17 cellular contexts compared by ENCODE assay signal in the genomic region with DNA sequence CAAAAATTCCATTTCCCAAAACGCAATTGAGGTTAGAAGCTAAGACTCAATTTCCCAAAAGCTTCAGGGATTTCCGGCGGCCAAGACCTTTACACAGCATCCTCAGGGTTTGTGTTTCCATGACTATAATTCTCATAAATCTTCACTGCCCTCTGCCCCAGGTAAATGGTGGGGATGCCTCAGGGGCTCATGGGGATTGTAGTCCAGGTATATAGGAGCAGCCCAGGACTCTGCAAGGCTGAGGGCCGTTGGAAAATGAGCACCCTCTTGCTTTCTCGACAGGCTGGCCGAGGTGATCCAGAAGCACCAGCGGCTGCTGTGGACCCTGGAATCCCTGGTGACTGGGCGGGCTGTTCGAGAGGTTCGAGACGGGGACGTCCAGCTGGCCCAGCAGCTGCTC. TPM values are rescaled to one million over a fixed set of nuclear protein-coding genes. Genes with fewer than 3 reads are reported as not detected.
DNase-seq lines count a peak whose midpoint lies in the region; ATAC-seq, FAIRE-seq and TF ChIP-seq lines count a peak whose summit lies in the region.
"Had no signal": no experiment of that assay in that cellular context is flagged by ENCODE, and none has a peak within 500 bp of the region (broad histone marks: within the 10 kb centered on the region; RNA-seq: fewer than 3 reads in every experiment).

No MANE protein-coding gene starts in this region.

- H3K4me2 ChIP-seq in BLaER1: peak overlapping the region; percentile 84
- no peak overlapping the region for H3K4me2 ChIP-seq in GM23338

- ATAC-seq in GM23338 (peak; percentile 42), T-helper 17 cell (no peak)
- ATAC-seq: CD8-positive, alpha-beta T cell had no signal

- H3K36me3 Mint-ChIP-seq in GM23338 (ENCODE audit: low read depth): peaks cover 38% of the 10 kb centered on the region
- no peaks in the 10 kb centered on the region for H3K36me3 Mint-ChIP-seq in T-helper 17 cell (ENCODE audit: low read depth)

- H2AFZ ChIP-seq in GM23338: no peak overlapping the region

- H3K4me3 ChIP-seq in BLaER1: no peak overlapping the region
- no peak overlapping the region for H3K4me3 ChIP-seq in GM23338
- no peak overlapping the region for H3K4me3 ChIP-seq in kidney (ENCODE audit: low read length in 2 of 2)

- no peaks in the 10 kb centered on the region for H4K20me1 ChIP-seq in BLaER1
- no peaks in the 10 kb centered on the region for H4K20me1 ChIP-seq in GM23338 (replicated peaks; ENCODE audit: insufficient read depth)

- 0 out of 2 replicates have a peak, but pooled peaks cover 2% of the 10 kb centered on the region for H3F3A ChIP-seq in GM23338 (replicated peaks; ENCODE audit: low read depth)

- no peaks in the 10 kb centered on the region for H3K9me3 Mint-ChIP-seq in GM23338
- H3K9me3 Mint-ChIP-seq: CD8-positive, alpha-beta T cell had no signal

- H3K27me3 Mint-ChIP-seq in GM23338 (ENCODE audit: insufficient read depth, low read depth, poor library complexity) (peaks cover 7% of the 10 kb centered on the region), T-helper 17 cell (no peaks in the 10 kb centered on the region)

- intact Hi-C loops in kidney (cut with DNase I): no loop called here

- FAIRE-seq in kidney (lab: Jason Lieb, UNC): no peak
- FAIRE-seq: H54 had no signal

- no peaks in the 10 kb centered on the region for H3K27me3 ChIP-seq in BLaER1
- no peaks in the 10 kb centered on the region for H3K27me3 ChIP-seq in GM23338 (ENCODE audit: insufficient read depth)

- TF ChIP-seq CTCF in GM23338 (conservative IDR thresholded peaks at IDR 0.05; ENCODE audit: low read depth in 2 of 2): no peak
- no peak for TF ChIP-seq CTCF in kidney (IDR thresholded peaks at IDR 0.05; ENCODE audit: borderline replicate concordance, extremely low read depth, insufficient read depth)

- no peaks in the 10 kb centered on the region for H3K9me2 ChIP-seq in GM23338 (ENCODE audit: insufficient read depth)

- H3K9ac ChIP-seq in BLaER1 (no peak overlapping the region), kidney (ENCODE audit: low read length in 2 of 2) (no peak overlapping the region)

- H3K36me3 ChIP-seq in BLaER1 (peaks cover 52% of the 10 kb centered on the region), GM23338 (ENCODE audit: insufficient read depth) (no peaks in the 10 kb centered on the region), kidney (ENCODE audit: control insufficient read depth in 1 of 2, insufficient read depth in 2 of 2, low read length in 2 of 2) (no peaks in the 10 kb centered on the region)

- H3K4me3 Mint-ChIP-seq in GM23338 (no peak overlapping the region), T-helper 17 cell (no peak overlapping the region)
- H3K4me3 Mint-ChIP-seq: CD8-positive, alpha-beta T cell had no signal

- H3K27ac ChIP-seq in BLaER1 (peak overlapping the region; percentile 77), GM23338 (ENCODE audit: low read depth) (no peak overlapping the region), kidney (ENCODE audit: low read depth in 2 of 2, low read length in 2 of 2) (no peak overlapping the region)

- no peak overlapping the region for H3K27ac Mint-ChIP-seq in GM23338
- peak overlapping the region; percentile 90 for H3K27ac Mint-ChIP-seq in T-helper 17 cell
- H3K27ac Mint-ChIP-seq: CD8-positive, alpha-beta T cell had no signal

- H3K9me3 ChIP-seq in BLaER1 (no peaks in the 10 kb centered on the region), T-helper 17 cell (ENCODE audit: control insufficient read depth, low read length, poor library complexity, severe bottlenecking) (no peaks in the 10 kb centered on the region), kidney (ENCODE audit: control insufficient read depth in 1 of 2, low read length in 2 of 2) (no peaks in the 10 kb centered on the region)

- H3K4me1 ChIP-seq in BLaER1: peaks cover 37% of the 10 kb centered on the region
- 0 out of 2 replicates have a peak, but pooled peaks cover under 1% of the 10 kb centered on the region for H3K4me1 ChIP-seq in GM23338 (ENCODE audit: insufficient read depth)
- H3K4me1 ChIP-seq in kidney (ENCODE audit: control insufficient read depth in 1 of 2, insufficient read depth in 1 of 2, low read depth in 1 of 2, low read length in 2 of 2): no peaks in the 10 kb centered on the region

- H3K4me1 Mint-ChIP-seq in GM23338: no peaks in the 10 kb centered on the region
- H3K4me1 Mint-ChIP-seq in T-helper 17 cell: peaks cover 13% of the 10 kb centered on the region

- H3K79me2 ChIP-seq in GM23338 (replicated peaks; ENCODE audit: insufficient read depth): peaks cover 15% of the 10 kb centered on the region

- DNase-seq in GM23338 (ENCODE audit: low spot score) (no peak), T-helper 17 cell (no peak), islet precursor cell (peak; percentile 48), kidney (no peak), GM19240 (ENCODE audit: insufficient read length, low spot score) (no peak), SHP77 treated with DMSO at 0.1 percent for 48 hours (lab: John Stamatoyannopoulos, UW) (no peak)
- DNase-seq: ACHN; AML-193; CD8-positive, alpha-beta T cell; MV-4-11; NCI-H1417; NCI-H187 treated with DMSO at 0.1 percent for 48 hours; NCI-H526 treated with DMSO at 0.1 percent for 48 hours; SIG-M5 had no signal

TF ChIP-seq in GM23338, 12 proteins besides CTCF, POLR2A, EP300 and RAD21 (continues in another document):
- TF ChIP-seq, protein P1, sequence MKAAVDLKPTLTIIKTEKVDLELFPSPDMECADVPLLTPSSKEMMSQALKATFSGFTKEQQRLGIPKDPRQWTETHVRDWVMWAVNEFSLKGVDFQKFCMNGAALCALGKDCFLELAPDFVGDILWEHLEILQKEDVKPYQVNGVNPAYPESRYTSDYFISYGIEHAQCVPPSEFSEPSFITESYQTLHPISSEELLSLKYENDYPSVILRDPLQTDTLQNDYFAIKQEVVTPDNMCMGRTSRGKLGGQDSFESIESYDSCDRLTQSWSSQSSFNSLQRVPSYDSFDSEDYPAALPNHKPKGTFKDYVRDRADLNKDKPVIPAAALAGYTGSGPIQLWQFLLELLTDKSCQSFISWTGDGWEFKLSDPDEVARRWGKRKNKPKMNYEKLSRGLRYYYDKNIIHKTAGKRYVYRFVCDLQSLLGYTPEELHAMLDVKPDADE (IDR thresholded peaks at IDR 0.05): no peak
- TF ChIP-seq ZNF114 (CRISPR knock-in tag; IDR thresholded peaks at IDR 0.05) (no peak), EZH2 (IDR thresholded peaks at IDR 0.05; ENCODE audit: low read depth, unreplicated experiment) (no peak), ZNF331 (CRISPR knock-in tag; IDR thresholded peaks at IDR 0.05; ENCODE audit: low read depth) (no peak), EZH2phosphoT487 (IDR thresholded peaks at IDR 0.05; ENCODE audit: unreplicated experiment) (no peak)

RNA-seq across cellular contexts. Expression of gene ALDH16A1, which starts 6.4 kb away (rescaled TPM):
- 57.3 and 62.3 TPM in 2 replicates for total RNA-seq in GM23338 (2014; rRNA removed; shearing (Covaris generic))
- polyA plus RNA-seq in GM23338 (2016; fragmentation: Nextera tagmentation; extraction: Ambion mirVana) (16.8 and 20.0 TPM in 2 replicates), kidney (ENCODE audit: insufficient read depth, low read depth, low replicate concordance) (26.8 TPM)
- total RNA-seq in T-helper 17 cell (10 to 100 TPM; 34.8 to 38.0 TPM), kidney (31.8 TPM)

RNA-seq across cellular contexts. Expression of gene PIH1D1, which starts 7.8 kb away (rescaled TPM):
- 147 and 164 TPM in 2 replicates for total RNA-seq in GM23338 (2014; rRNA removed; shearing (Covaris generic))
- 93.6 and 103 TPM in 2 replicates for polyA plus RNA-seq in GM23338 (2016; fragmentation: Nextera tagmentation; extraction: Ambion mirVana)
- total RNA-seq in T-helper 17 cell: 100 to 1,000 TPM; 147 to 150 TPM
- 74.0 TPM for total RNA-seq in kidney
- polyA plus RNA-seq in kidney (ENCODE audit: insufficient read depth, low read depth, low replicate concordance): 97.2 TPM

RNA-seq across cellular contexts. Expression of gene FLT3LG, which starts 14.6 kb away (rescaled TPM):
- 0.49 TPM in 1 of 2 replicates, not detected in the other for total RNA-seq in GM23338 (2014; rRNA removed; shearing (Covaris generic))
- 1.8 and 3.3 TPM in 2 replicates for polyA plus RNA-seq in GM23338 (2016; fragmentation: Nextera tagmentation; extraction: Ambion mirVana)
- total RNA-seq in T-helper 17 cell: 100 to 1,000 TPM; 349 to 455 TPM
- total RNA-seq in kidney: 12.5 TPM
- 7.4 TPM for polyA plus RNA-seq in kidney (ENCODE audit: insufficient read depth, low read depth, low replicate concordance)
- total RNA-seq: G401 had no signal

RNA-seq across cellular contexts. Expression of gene SLC17A7, which starts 18.1 kb away (rescaled TPM):
- 0.90 and 1.6 TPM in 2 replicates for total RNA-seq in GM23338 (2014; rRNA removed; shearing (Covaris generic))
- polyA plus RNA-seq in GM23338 (2016; fragmentation: Nextera tagmentation; extraction: Ambion mirVana) (1.5 TPM in 2 replicates), kidney (ENCODE audit: insufficient read depth, low read depth, low replicate concordance) (0.45 TPM)
- total RNA-seq in T-helper 17 cell (not detected), kidney (1.4 TPM)

RNA-seq across cellular contexts. Expression of gene RPL13A, which starts 28.0 kb away (rescaled TPM):
- 2,007 and 2,412 TPM in 2 replicates for total RNA-seq in GM23338 (2014; rRNA removed; shearing (Covaris generic))
- polyA plus RNA-seq in GM23338 (2016; fragmentation: Nextera tagmentation; extraction: Ambion mirVana): 2,105 and 2,261 TPM in 2 replicates
- total RNA-seq in T-helper 17 cell: 1,000 to 10,000 TPM; 5,253 to 5,291 TPM
- total RNA-seq in kidney: 2,090 TPM
- 3,309 TPM for polyA plus RNA-seq in kidney (ENCODE audit: insufficient read depth, low read depth, low replicate concordance)

Comparison
In these comparisons a context has a peak if more than half of its experiments do, and no peak if none do; other contexts are left out.
1. RNA of gene FLT3LG, which starts 14.6 kb away (total RNA-seq): 349 to 455 TPM in T-helper 17 cell; 12.5 TPM in kidney (single experiment) and 0.49 TPM in GM23338; every median in the first group is over 10 times any median in the second.